In the genomic region with DNA sequence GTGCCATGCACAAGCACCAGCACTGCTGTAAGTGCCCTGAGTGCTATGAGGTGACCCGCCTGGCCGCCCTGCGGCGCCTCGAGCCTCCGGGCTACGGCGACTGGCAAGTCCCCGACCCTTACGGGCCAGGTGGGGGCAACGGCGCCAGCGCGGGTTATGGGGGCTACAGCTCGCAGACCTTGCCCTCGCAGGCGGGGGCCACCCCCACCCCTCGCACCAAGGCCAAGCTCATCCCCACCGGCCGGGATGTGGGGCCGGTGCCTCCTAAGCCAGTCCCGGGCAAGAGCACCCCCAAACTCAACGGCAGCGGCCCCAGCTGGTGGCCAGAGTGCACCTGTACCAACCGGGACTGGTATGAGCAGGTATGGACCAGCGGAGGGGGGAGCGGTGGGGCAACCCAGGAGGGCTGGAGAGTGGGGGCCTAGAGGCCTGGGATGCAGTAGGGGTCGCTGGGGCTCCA, we compare ENCODE assay signal across 14 cellular contexts. TPM values are rescaled to one million over a fixed set of nuclear protein-coding genes. Genes with fewer than 3 reads are reported as not detected.
A peak's percentile ranks its signal among the peaks of the same experiment; 100 is the strongest.
DNase-seq lines count a peak whose midpoint lies in the region; ATAC-seq and TF ChIP-seq lines count a peak whose summit lies in the region.
"Had no signal": no experiment of that assay in that cellular context is flagged by ENCODE, and none has a peak within 500 bp of the region (broad histone marks: within the 10 kb centered on the region; RNA-seq: fewer than 3 reads in every experiment).

No MANE protein-coding gene starts in this region.

- H3K27ac ChIP-seq in right cardiac atrium (ENCODE audit: low read length) (no peak overlapping the region), urinary bladder (ENCODE audit: low read depth) (no peak overlapping the region)

- H3K4me3 Mint-ChIP-seq in activated B cell treated with CpG ODN at 0.5 μM for 24 hours (peak overlapping the region; percentile 7), memory B cell (no peak overlapping the region)
- H3K4me3 Mint-ChIP-seq in activated T-helper 1 cell treated with anti-CD3 and anti-CD28 coated beads, Interleukin-12 subunit alpha, Interleukin-12 subunit beta, Interleukin-2, Interleukin-4 antibody, amounts not matched to agents 30 ng/mL and 10 ng/mL and 1 ng/mL, durations not matched to agents 14 hours and 24 hours and 36 hours: no peak overlapping the region

- peak in 1 of 2 donors; percentile 19 for ATAC-seq in right cardiac atrium
- no peak for ATAC-seq in left ventricle myocardium superior
- no peak for ATAC-seq in activated B cell treated with CpG ODN at 0.5 μM for 24 hours (ENCODE audit: low read depth)
- ATAC-seq in memory B cell (ENCODE audit: low read depth): peak; percentile 59
- no peak for ATAC-seq in GM21367 (IDR thresholded peaks at IDR 0.05; ENCODE audit: unreplicated experiment)

- H3K36me3 ChIP-seq in urinary bladder (ENCODE audit: insufficient read depth): no peaks in the 10 kb centered on the region

- H3K36me3 Mint-ChIP-seq in activated B cell treated with CpG ODN at 0.5 μM for 24 hours (ENCODE audit: low read depth): no peaks in the 10 kb centered on the region
- H3K36me3 Mint-ChIP-seq in memory B cell: no peaks in the 10 kb centered on the region
- no peaks in the 10 kb centered on the region for H3K36me3 Mint-ChIP-seq in activated T-helper 1 cell treated with anti-CD3 and anti-CD28 coated beads, Interleukin-12 subunit alpha, Interleukin-12 subunit beta, Interleukin-2, Interleukin-4 antibody, amounts not matched to agents 30 ng/mL and 10 ng/mL and 1 ng/mL, durations not matched to agents 14 hours and 24 hours and 36 hours (ENCODE audit: low read depth)
- H3K36me3 Mint-ChIP-seq: immature natural killer cell had no signal

- H3K4me1 Mint-ChIP-seq in activated B cell treated with CpG ODN at 0.5 μM for 24 hours: peaks cover 3% of the 10 kb centered on the region
- peaks cover 4% of the 10 kb centered on the region for H3K4me1 Mint-ChIP-seq in memory B cell
- H3K4me1 Mint-ChIP-seq in activated T-helper 1 cell treated with anti-CD3 and anti-CD28 coated beads, Interleukin-12 subunit alpha, Interleukin-12 subunit beta, Interleukin-2, Interleukin-4 antibody, amounts not matched to agents 30 ng/mL and 10 ng/mL and 1 ng/mL, durations not matched to agents 14 hours and 24 hours and 36 hours (ENCODE audit: low read depth): peaks cover 4% of the 10 kb centered on the region
- H3K4me1 Mint-ChIP-seq: immature natural killer cell had no signal

- DNase-seq in right cardiac atrium: no peak
- DNase-seq in left ventricle myocardium superior: no peak
- no peak for DNase-seq in activated B cell treated with CpG ODN at 0.5 μM for 24 hours
- no peak for DNase-seq in memory B cell (ENCODE audit: low spot score in 2 of 2)
- no peak for DNase-seq in activated T-helper 1 cell treated with anti-CD3 and anti-CD28 coated beads, Interleukin-12 subunit alpha, Interleukin-12 subunit beta, Interleukin-2, Interleukin-4 antibody, amounts not matched to agents 30 ng/mL and 10 ng/mL and 1 ng/mL, durations not matched to agents 14 hours and 24 hours and 36 hours (ENCODE audit: low spot score)
- DNase-seq in iPS-NIHi7 (ENCODE audit: extremely low spot score): no peak
- DNase-seq: activated CD8-positive, alpha-beta memory T cell treated with anti-CD3 and anti-CD28 coated beads, Interleukin-2, amount 50 U/mL, for 4 hours; immature natural killer cell; SHP77 had no signal

- H3K4me3 ChIP-seq in right cardiac atrium (ENCODE audit: low read length): peak overlapping the region; percentile 40
- H3K4me3 ChIP-seq in urinary bladder (ENCODE audit: low read depth, low read length): peak overlapping the region; percentile 18

- no peak for TF ChIP-seq CTCF in activated B cell treated with CpG ODN at 0.5 μM for 24 hours (IDR thresholded peaks at IDR 0.05)

- H3K27me3 Mint-ChIP-seq in activated B cell treated with CpG ODN at 0.5 μM for 24 hours (peaks cover 14% of the 10 kb centered on the region), memory B cell (peaks cover 15% of the 10 kb centered on the region)
- peaks cover 44% of the 10 kb centered on the region for H3K27me3 Mint-ChIP-seq in activated T-helper 1 cell treated with anti-CD3 and anti-CD28 coated beads, Interleukin-12 subunit alpha, Interleukin-12 subunit beta, Interleukin-2, Interleukin-4 antibody, amounts not matched to agents 30 ng/mL and 10 ng/mL and 1 ng/mL, durations not matched to agents 14 hours and 24 hours and 36 hours (ENCODE audit: insufficient read depth)

- POLR2A ChIA-PET in activated B cell treated with CpG ODN at 0.5 μM for 24 hours (lab: Charles Lee): no interaction called here

- H3K27ac Mint-ChIP-seq in activated B cell treated with CpG ODN at 0.5 μM for 24 hours: no peak overlapping the region
- no peak overlapping the region for H3K27ac Mint-ChIP-seq in memory B cell
- no peak overlapping the region for H3K27ac Mint-ChIP-seq in activated T-helper 1 cell treated with anti-CD3 and anti-CD28 coated beads, Interleukin-12 subunit alpha, Interleukin-12 subunit beta, Interleukin-2, Interleukin-4 antibody, amounts not matched to agents 30 ng/mL and 10 ng/mL and 1 ng/mL, durations not matched to agents 14 hours and 24 hours and 36 hours
- H3K27ac Mint-ChIP-seq: activated naive CD8-positive, alpha-beta T cell treated with anti-CD3 and anti-CD28 coated beads, Interleukin-2, amount 50 U/mL, for 24 hours; immature natural killer cell; stimulated activated naive CD8-positive, alpha-beta T cell treated with anti-CD3 and anti-CD28 coated beads, Interleukin-15, Interleukin-2, amounts not matched to agents 100 ng/mL and 50 ng/mL, for 24 hours had no signal

- intact Hi-C loops in right cardiac atrium (cut with DNase I) (no loop called here), left ventricle myocardium superior (cut with micrococcal nuclease) (no loop called here), activated B cell treated with CpG ODN at 0.5 μM for 24 hours (cut with micrococcal nuclease) (no loop called here)
- intact Hi-C loops in activated T-helper 1 cell treated with anti-CD3 and anti-CD28 coated beads, Interleukin-12 subunit alpha, Interleukin-12 subunit beta, Interleukin-2, Interleukin-4 antibody, amounts not matched to agents 30 ng/mL and 10 ng/mL and 1 ng/mL, durations not matched to agents 14 hours and 24 hours and 36 hours (cut with micrococcal nuclease): no loop called here

- H3K4me1 ChIP-seq in right cardiac atrium (ENCODE audit: control insufficient read depth, insufficient read depth, low read length): no peaks in the 10 kb centered on the region
- no peaks in the 10 kb centered on the region for H3K4me1 ChIP-seq in urinary bladder (ENCODE audit: insufficient read depth)

- no peaks in the 10 kb centered on the region for H3K27me3 ChIP-seq in right cardiac atrium (ENCODE audit: control insufficient read depth, insufficient read depth)

- 7% methylated on average over 28 of the region's 28 CpGs for WGBS in right cardiac atrium
- WGBS in urinary bladder: 8% methylated on average over 28 of the region's 28 CpGs

- no peaks in the 10 kb centered on the region for H3K9me3 ChIP-seq in right cardiac atrium (ENCODE audit: control insufficient read depth, low read length)

- CTCF ChIA-PET in activated B cell treated with CpG ODN at 0.5 μM for 24 hours (lab: Charles Lee): no interaction called here

- H3K9me3 Mint-ChIP-seq in activated B cell treated with CpG ODN at 0.5 μM for 24 hours (no peaks in the 10 kb centered on the region), memory B cell (no peaks in the 10 kb centered on the region)
- no peaks in the 10 kb centered on the region for H3K9me3 Mint-ChIP-seq in activated T-helper 1 cell treated with anti-CD3 and anti-CD28 coated beads, Interleukin-12 subunit alpha, Interleukin-12 subunit beta, Interleukin-2, Interleukin-4 antibody, amounts not matched to agents 30 ng/mL and 10 ng/mL and 1 ng/mL, durations not matched to agents 14 hours and 24 hours and 36 hours
- H3K9me3 Mint-ChIP-seq: activated naive CD8-positive, alpha-beta T cell treated with anti-CD3 and anti-CD28 coated beads, Interleukin-2, amount 50 U/mL, for 24 hours; immature natural killer cell; stimulated activated naive CD8-positive, alpha-beta T cell treated with anti-CD3 and anti-CD28 coated beads, Interleukin-15, Interleukin-2, amounts not matched to agents 100 ng/mL and 50 ng/mL, for 24 hours had no signal

RNA-seq across cellular contexts. Expression of a gene that starts 0.6 kb away (rescaled TPM):
- total RNA-seq in right cardiac atrium: 10 to 100 TPM; 11.9 to 20.8 (median 15.7) TPM
- polyA plus RNA-seq in right cardiac atrium: 7.3 TPM
- total RNA-seq in left ventricle myocardium superior: 11.5 TPM
- 2.4 and 3.5 TPM in 2 replicates for total RNA-seq in activated B cell treated with CpG ODN at 0.5 μM for 24 hours
- 23.7 TPM for total RNA-seq in urinary bladder
- 14.0 TPM for polyA plus RNA-seq in urinary bladder
- total RNA-seq in activated T-helper 1 cell treated with anti-CD3 and anti-CD28 coated beads, Interleukin-12 subunit alpha, Interleukin-12 subunit beta, Interleukin-2, Interleukin-4 antibody, amounts not matched to agents 30 ng/mL and 10 ng/mL and 1 ng/mL, durations not matched to agents 14 hours and 24 hours and 36 hours: 41.5 and 43.5 TPM in 2 replicates

RNA-seq across cellular contexts. Expression of a gene that starts 22.1 kb away (rescaled TPM):
- total RNA-seq in right cardiac atrium (not detected), left ventricle myocardium superior (not detected), activated B cell treated with CpG ODN at 0.5 μM for 24 hours (not detected in 2 replicates), urinary bladder (0.21 TPM)
- polyA plus RNA-seq in right cardiac atrium (not detected), urinary bladder (0.15 TPM)
- total RNA-seq in activated T-helper 1 cell treated with anti-CD3 and anti-CD28 coated beads, Interleukin-12 subunit alpha, Interleukin-12 subunit beta, Interleukin-2, Interleukin-4 antibody, amounts not matched to agents 30 ng/mL and 10 ng/mL and 1 ng/mL, durations not matched to agents 14 hours and 24 hours and 36 hours: 0.10 TPM in 1 of 2 replicates, not detected in the other
- polyA plus RNA-seq: BJ, immature natural killer cell had no signal
